8 cellular contexts compared by ENCODE assay signal in the genomic region with DNA sequence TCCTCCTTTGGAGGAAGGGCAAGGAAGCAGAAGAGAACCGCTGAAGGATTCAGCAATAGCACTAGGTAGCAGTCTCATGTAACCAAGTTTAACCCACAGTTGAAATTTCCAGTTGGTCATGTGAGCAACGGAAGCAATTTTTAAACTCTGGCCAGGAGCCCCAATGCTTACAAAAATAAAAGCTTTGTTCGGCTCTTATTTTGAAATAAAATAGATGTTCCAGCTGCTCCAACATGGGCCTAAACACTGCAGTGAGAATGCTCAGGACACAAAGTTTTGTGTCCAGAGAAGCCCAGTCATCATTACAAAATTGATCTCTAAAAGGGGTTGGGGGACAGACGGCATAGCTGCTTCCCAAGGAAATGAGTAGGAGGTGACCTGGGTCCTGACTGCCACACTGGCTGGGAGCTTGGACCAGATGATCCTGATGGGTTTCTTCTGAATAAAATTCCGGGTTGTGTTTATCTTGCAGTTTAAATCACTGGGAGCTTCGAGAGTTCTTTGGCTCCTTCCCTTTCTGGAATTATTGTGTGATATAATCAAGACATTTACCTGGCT. TPM values are rescaled to one million over a fixed set of nuclear protein-coding genes. Genes with fewer than 3 reads are reported as not detected.
DNase-seq lines count a peak whose midpoint lies in the region; ATAC-seq, FAIRE-seq and TF ChIP-seq lines count a peak whose summit lies in the region.

No MANE protein-coding gene starts in this region.

- H3K4me3 Mint-ChIP-seq in astrocyte (ENCODE audit: unreplicated experiment) = no peak overlapping the region

- H3K27me3 ChIP-seq in astrocyte (ENCODE audit: insufficient read depth, low read length) = no peaks in the 10 kb centered on the region
- H3K27me3 ChIP-seq in lower lobe of right lung (ENCODE audit: low read depth) = no peaks in the 10 kb centered on the region
- no peaks in the 10 kb centered on the region for H3K27me3 ChIP-seq in uterus

- H3K4me1 ChIP-seq in astrocyte (ENCODE audit: insufficient read depth, low read length) = no peaks in the 10 kb centered on the region
- H3K4me1 ChIP-seq in lower lobe of right lung = peaks cover 53% of the 10 kb centered on the region
- no peaks in the 10 kb centered on the region for H3K4me1 ChIP-seq in uterus

- H3K4me2 ChIP-seq in astrocyte (ENCODE audit: low read length) = peak overlapping the region; percentile 46

- no peaks in the 10 kb centered on the region for H3K36me3 Mint-ChIP-seq in astrocyte (ENCODE audit: low read depth, unreplicated experiment)

- no peak overlapping the region for H3K4me3 ChIP-seq in astrocyte (ENCODE audit: insufficient read depth, low read depth, low read length)
- H3K4me3 ChIP-seq in lower lobe of right lung = peak overlapping the region; percentile 63
- H3K4me3 ChIP-seq in uterus = peak overlapping the region; percentile 40 to 52

- intact Hi-C loops in lower lobe of right lung (cut with DNase I) (no loop called here), uterus (cut with DNase I; ENCODE audit: low total_unique reads) (no loop called here)

- TF ChIP-seq CTCF in astrocyte (IDR thresholded peaks at IDR 0.05; ENCODE audit: insufficient read depth, low read depth, low read length) (no peak), lower lobe of right lung (IDR thresholded peaks at IDR 0.05) (no peak), uterus (IDR thresholded peaks at IDR 0.05) (no peak)

- no peaks in the 10 kb centered on the region for H3K36me3 ChIP-seq in astrocyte (ENCODE audit: insufficient read depth, low read length)
- no peaks in the 10 kb centered on the region for H3K36me3 ChIP-seq in lower lobe of right lung
- H3K36me3 ChIP-seq in uterus = no peaks in the 10 kb centered on the region

- H3K27me3 Mint-ChIP-seq in astrocyte (ENCODE audit: low read depth, unreplicated experiment) = no peaks in the 10 kb centered on the region

- peak overlapping the region; percentile 5 for H3K27ac Mint-ChIP-seq in astrocyte (ENCODE audit: unreplicated experiment)

- H4K20me1 ChIP-seq in astrocyte (ENCODE audit: insufficient read depth, low read length) = no peaks in the 10 kb centered on the region

- peaks cover 2% of the 10 kb centered on the region for H3K4me1 Mint-ChIP-seq in astrocyte (ENCODE audit: low read depth, unreplicated experiment)

- H3K27ac ChIP-seq in astrocyte (ENCODE audit: low read depth, low read length) (no peak overlapping the region), lower lobe of right lung (peak overlapping the region; percentile 95), uterus (peak overlapping the region; percentile 94 to 99)

- DNase-seq in GM12892 (ENCODE audit: insufficient read length) (no peak), astrocyte (ENCODE audit: low read depth) (no peak), lower lobe of right lung (no peak), uterus (peak in 1 of 2 donors; percentile 48), DMS 273 treated with DMSO at 0.1 percent for 48 hours (lab: John Stamatoyannopoulos, UW) (no peak), hepatic stellate cell (ENCODE audit: low spot score) (no peak)
- no peak for DNase-seq in activated CD4-positive, CD25-positive, alpha-beta regulatory T cell treated with anti-CD3 and anti-CD28 coated beads, Interleukin-2, amount 50 U/mL, for 72 hours

- FAIRE-seq in GM12892 (lab: Jason Lieb, UNC) (peak; percentile 62), astrocyte (lab: Jason Lieb, UNC) (no peak)

- H3K9me3 Mint-ChIP-seq in astrocyte (ENCODE audit: unreplicated experiment) = peaks cover 2% of the 10 kb centered on the region

- H3K9ac ChIP-seq in astrocyte (ENCODE audit: low read length) = no peak overlapping the region

- TF ChIP-seq POLR2A in GM12892 (IDR thresholded peaks at IDR 0.05; ENCODE audit: low read depth, low read length) = no peak; the same call in 1 of the 2 replicates
- no peak for TF ChIP-seq POLR2A in uterus (IDR thresholded peaks at IDR 0.05)

- no peaks in the 10 kb centered on the region for H3K79me2 ChIP-seq in astrocyte (ENCODE audit: insufficient read depth, low read length)

- H2AFZ ChIP-seq in astrocyte (ENCODE audit: low read depth, low read length) = no peak overlapping the region

- H3K9me3 ChIP-seq in astrocyte (ENCODE audit: insufficient read depth, low read depth, low read length) (no peaks in the 10 kb centered on the region), lower lobe of right lung (no peaks in the 10 kb centered on the region), uterus (no peaks in the 10 kb centered on the region)

- peak; percentile 24 for ATAC-seq in HG03439 (IDR thresholded peaks at IDR 0.05; ENCODE audit: unreplicated experiment)
- peak; percentile 38 to 40 for ATAC-seq in lower lobe of right lung

RNA-seq across cellular contexts. Expression of a gene that starts 0.5 kb away (rescaled TPM):
- polyA plus RNA-seq in GM12892 (2012; ENCODE audit: missing spikeins) = 16.2 TPM
- total RNA-seq in astrocyte (0.27 and 0.62 TPM in 2 replicates), lower lobe of right lung (39.3 TPM), uterus (10 to 100 TPM in 3 of 4 donors, 1 to 10 TPM in 1; 5.9 to 30.0 (median 17.9) TPM)

RNA-seq across cellular contexts. Expression of a gene that starts 23.1 kb away (rescaled TPM):
- 56.2 TPM for polyA plus RNA-seq in GM12892 (2012; ENCODE audit: missing spikeins)
- 31.0 and 33.7 TPM in 2 replicates for total RNA-seq in astrocyte
- total RNA-seq in lower lobe of right lung = 39.6 TPM
- total RNA-seq in uterus = 10 to 100 TPM in 3 of 4 donors, 1 to 10 TPM in 1; 4.1 to 47.4 (median 27.7) TPM
